Comparison of ENCODE assay signal across 9 cellular contexts in genomic region chr12:47776471-47777143, GRCh38. TPM values are rescaled to one million over a fixed set of nuclear protein-coding genes. Genes with fewer than 3 reads are reported as not detected.
DNase-seq lines count a peak whose midpoint lies in the region; ATAC-seq and TF ChIP-seq lines count a peak whose summit lies in the region.
"Had no signal": no experiment of that assay in that cellular context is flagged by ENCODE, and none has a peak within 500 bp of the region (broad histone marks: within the 10 kb centered on the region; RNA-seq: fewer than 3 reads in every experiment).

No MANE protein-coding gene starts in this region.

- no peaks in the 10 kb centered on the region for H3K9me3 Mint-ChIP-seq in natural killer cell treated with Interleukin-12 subunit alpha and Interleukin-12 subunit beta and Interleukin-15 and Interleukin-18, amount 100 ng/mL, for 72 hours
- H3K9me3 Mint-ChIP-seq in natural killer cell (no peaks in the 10 kb centered on the region), chondrocyte (ENCODE audit: low read depth) (no peaks in the 10 kb centered on the region), neural progenitor cell (no peaks in the 10 kb centered on the region)

- H3K9ac ChIP-seq in neural progenitor cell, result no peak overlapping the region

- peak overlapping the region; percentile 22 to 78 for H3K27ac Mint-ChIP-seq in natural killer cell treated with Interleukin-12 subunit alpha and Interleukin-12 subunit beta and Interleukin-15 and Interleukin-18, amount 100 ng/mL, for 72 hours
- H3K27ac Mint-ChIP-seq in natural killer cell (no peak overlapping the region), chondrocyte (ENCODE audit: unreplicated experiment) (peak overlapping the region; percentile 84), neural progenitor cell (no peak overlapping the region)

- intact Hi-C loops in natural killer cell (cut with micrococcal nuclease), result no loop called here

- H2AFZ ChIP-seq in neural progenitor cell (replicated peaks), result no peak overlapping the region

- peaks cover 22% of the 10 kb centered on the region for H3K4me1 ChIP-seq in neural progenitor cell

- TF ChIP-seq CTCF in natural killer cell (IDR thresholded peaks at IDR 0.05) (no peak), chondrocyte (IDR thresholded peaks at IDR 0.05) (no peak), neural progenitor cell (IDR thresholded peaks at IDR 0.05) (no peak)

- H3K4me2 ChIP-seq in neural progenitor cell, result no peak overlapping the region

- H3K79me2 ChIP-seq in neural progenitor cell (ENCODE audit: low read depth), result no peaks in the 10 kb centered on the region

- no peaks in the 10 kb centered on the region for H3K36me3 ChIP-seq in neural progenitor cell

- no peaks in the 10 kb centered on the region for H3K36me3 Mint-ChIP-seq in natural killer cell treated with Interleukin-12 subunit alpha and Interleukin-12 subunit beta and Interleukin-15 and Interleukin-18, amount 100 ng/mL, for 72 hours
- H3K36me3 Mint-ChIP-seq in natural killer cell (no peaks in the 10 kb centered on the region), chondrocyte (ENCODE audit: low read depth) (no peaks in the 10 kb centered on the region), neural progenitor cell (no peaks in the 10 kb centered on the region)

- no peak overlapping the region for H3K4me3 ChIP-seq in neural progenitor cell

- DNase-seq in natural killer cell treated with Interleukin-12 subunit alpha and Interleukin-12 subunit beta and Interleukin-15 and Interleukin-18, amount 100 ng/mL, for 72 hours (ENCODE audit: low spot score), result no peak
- no peak for DNase-seq in natural killer cell
- no peak for DNase-seq in chondrocyte (ENCODE audit: low spot score)
- DNase-seq in neural progenitor cell (ENCODE audit: low spot score), result no peak
- no peak for DNase-seq in germinal center (ENCODE audit: low spot score)
- no peak for DNase-seq in central memory CD4-positive, alpha-beta T cell

- H3K27me3 ChIP-seq in neural progenitor cell, result peaks cover 29% of the 10 kb centered on the region

- no peak overlapping the region for H3K4me3 Mint-ChIP-seq in natural killer cell treated with Interleukin-12 subunit alpha and Interleukin-12 subunit beta and Interleukin-15 and Interleukin-18, amount 100 ng/mL, for 72 hours
- H3K4me3 Mint-ChIP-seq in natural killer cell (no peak overlapping the region), chondrocyte (ENCODE audit: unreplicated experiment) (no peak overlapping the region), neural progenitor cell (peak overlapping the region; percentile 57)

- H3K4me1 Mint-ChIP-seq in natural killer cell treated with Interleukin-12 subunit alpha and Interleukin-12 subunit beta and Interleukin-15 and Interleukin-18, amount 100 ng/mL, for 72 hours (ENCODE audit: low read depth in 2 of 2), result peaks cover 28 to 30% of the 10 kb centered on the region in 2 donors
- peaks cover 16 to 39% of the 10 kb centered on the region in 2 donors for H3K4me1 Mint-ChIP-seq in natural killer cell
- peaks cover 32% of the 10 kb centered on the region for H3K4me1 Mint-ChIP-seq in chondrocyte (ENCODE audit: low read depth)
- peaks cover 37% of the 10 kb centered on the region for H3K4me1 Mint-ChIP-seq in neural progenitor cell

- H3K9me3 ChIP-seq in neural progenitor cell (ENCODE audit: low read depth), result no peaks in the 10 kb centered on the region

- peaks cover 15% of the 10 kb centered on the region for H3F3A ChIP-seq in neural progenitor cell (ENCODE audit: low read depth)

- no peak overlapping the region for H3K27ac ChIP-seq in neural progenitor cell

- H3K27me3 Mint-ChIP-seq in natural killer cell treated with Interleukin-12 subunit alpha and Interleukin-12 subunit beta and Interleukin-15 and Interleukin-18, amount 100 ng/mL, for 72 hours, result peaks cover 0 to 3% of the 10 kb centered on the region in 2 donors
- H3K27me3 Mint-ChIP-seq in natural killer cell (ENCODE audit: low read depth in 2 of 2), result peaks cover 0 to 6% of the 10 kb centered on the region in 2 donors
- no peaks in the 10 kb centered on the region for H3K27me3 Mint-ChIP-seq in chondrocyte (ENCODE audit: low read depth)
- H3K27me3 Mint-ChIP-seq in neural progenitor cell (ENCODE audit: insufficient read depth, low read depth), result peaks cover 13% of the 10 kb centered on the region

- ATAC-seq in natural killer cell treated with Interleukin-12 subunit alpha and Interleukin-12 subunit beta and Interleukin-15 and Interleukin-18, amount 100 ng/mL, for 72 hours, result no peak
- no peak for ATAC-seq in natural killer cell
- ATAC-seq in HG03045 (IDR thresholded peaks at IDR 0.05; ENCODE audit: unreplicated experiment), result no peak
- no peak for ATAC-seq in HG02588 (IDR thresholded peaks at IDR 0.05; ENCODE audit: unreplicated experiment)

- peaks cover 13% of the 10 kb centered on the region for H4K20me1 ChIP-seq in neural progenitor cell (ENCODE audit: low read depth)

RNA-seq across cellular contexts. Expression of gene SLC48A1, which starts 3.6 kb away (rescaled TPM):
- total RNA-seq in natural killer cell treated with Interleukin-12 subunit alpha and Interleukin-12 subunit beta and Interleukin-15 and Interleukin-18, amount 100 ng/mL, for 72 hours, result 1 to 10 TPM; 5.1 to 9.8 TPM
- total RNA-seq in natural killer cell (1 to 10 TPM; 2.0 to 4.4 (median 3.4) TPM), chondrocyte (11.4 to 18.4 TPM (median 11.5 TPM) in 3 replicates), neural progenitor cell (ENCODE audit: low replicate concordance) (8.3 and 16.7 TPM in 2 replicates)

RNA-seq across cellular contexts. Expression of gene RAPGEF3, which starts 17.9 kb away (rescaled TPM):
- total RNA-seq in natural killer cell treated with Interleukin-12 subunit alpha and Interleukin-12 subunit beta and Interleukin-15 and Interleukin-18, amount 100 ng/mL, for 72 hours, result under 1 TPM; 0.19 to 0.25 TPM
- total RNA-seq in natural killer cell (under 1 TPM; 0.23 to 0.73 (median 0.49) TPM), chondrocyte (1.3 to 1.8 TPM (median 1.3 TPM) in 3 replicates), neural progenitor cell (ENCODE audit: low replicate concordance) (0.58 and 1.2 TPM in 2 replicates)

RNA-seq across cellular contexts. Expression of gene HDAC7, which starts 43.1 kb away (rescaled TPM):
- total RNA-seq in natural killer cell treated with Interleukin-12 subunit alpha and Interleukin-12 subunit beta and Interleukin-15 and Interleukin-18, amount 100 ng/mL, for 72 hours, result 100 to 1,000 TPM; 127 to 176 TPM
- total RNA-seq in natural killer cell, result 100 to 1,000 TPM; 141 to 235 (median 147) TPM
- total RNA-seq in chondrocyte, result 79.1 to 93.2 TPM (median 89.6 TPM) in 3 replicates
- 7.2 and 14.2 TPM in 2 replicates for total RNA-seq in neural progenitor cell (ENCODE audit: low replicate concordance)

RNA-seq across cellular contexts. Expression of gene ENDOU, which starts 51.3 kb away (rescaled TPM):
- total RNA-seq in natural killer cell treated with Interleukin-12 subunit alpha and Interleukin-12 subunit beta and Interleukin-15 and Interleukin-18, amount 100 ng/mL, for 72 hours, result not detected
- total RNA-seq in natural killer cell (under 1 TPM; 0.20 to 0.41 (median 0.24) TPM), chondrocyte (not detected in 3 replicates), neural progenitor cell (ENCODE audit: low replicate concordance) (not detected in 2 replicates)
- total RNA-seq: pulmonary artery endothelial cell had no signal

Comparison
In these comparisons a context has a peak if more than half of its experiments do, and no peak if none do; other contexts are left out.
1. H3K27ac Mint-ChIP-seq: peak in natural killer cell treated with Interleukin-12 subunit alpha and Interleukin-12 subunit beta and Interleukin-15 and Interleukin-18, amount 100 ng/mL, for 72 hours (2 of 2) and chondrocyte (single experiment); none in natural killer cell (0 of 2) and neural progenitor cell (single experiment).